ENCODE assay signal across 22 cellular contexts in genomic region chr19:23366437-23366836, GRCh38.
"Had no signal": no experiment of that assay in that cellular context is flagged by ENCODE, and none has a peak within 500 bp of the region (broad histone marks: within the 10 kb centered on the region; RNA-seq: fewer than 3 reads in every experiment).

No MANE protein-coding gene starts in this region.

- H3K4me3 ChIP-seq: SJCRH30 had no signal

- ATAC-seq: Panc1, SK-N-SH treated with all-trans-retinoic acid at 6 μM for 48 hours had no signal

- DNase-seq: KBM-7, MV-4-11, NCI-H1048, NCI-H1105, NCI-H1417, NCI-H1436 treated with DMSO at 0.1 percent for 48 hours, NCI-H1694, NCI-H187 treated with DMSO at 0.1 percent for 48 hours, NCI-H2081, NCI-H2107, NCI-H226, NCI-H446, NCI-H510A, NCI-H524 treated with DMSO at 0.1 percent for 48 hours, NCI-H69, NCI-H774, SHP77 treated with DMSO at 0.1 percent for 48 hours, SJCRH30 had no signal

- H3K27me3 ChIP-seq: SJCRH30 had no signal

- H3K4me1 ChIP-seq: SJCRH30 had no signal

- H3K27ac ChIP-seq: HL-60, RWPE1, SJCRH30 had no signal
